In genomic region chr2:49291619-49292018, GRCh38 we compare ENCODE assay signal across 21 cellular contexts.
DNase-seq lines count a peak whose midpoint lies in the region; ATAC-seq and TF ChIP-seq lines count a peak whose summit lies in the region.
"Had no signal": no experiment of that assay in that cellular context is flagged by ENCODE, and none has a peak within 500 bp of the region (broad histone marks: within the 10 kb centered on the region; RNA-seq: fewer than 3 reads in every experiment).

No MANE protein-coding gene starts in this region.

- H3K4me1 Mint-ChIP-seq in GM23338, result peaks cover 29% of the 10 kb centered on the region
- peaks cover 31% of the 10 kb centered on the region for H3K4me1 Mint-ChIP-seq in WTC11
- peaks cover 7% of the 10 kb centered on the region for H3K4me1 Mint-ChIP-seq in endodermal cell
- H3K4me1 Mint-ChIP-seq in CD4-positive, alpha-beta T cell (ENCODE audit: low read depth), result no peaks in the 10 kb centered on the region
- no peaks in the 10 kb centered on the region for H3K4me1 Mint-ChIP-seq in activated CD8-positive, alpha-beta T cell treated with anti-CD3 and anti-CD28 coated beads for 36 hours (ENCODE audit: low read depth)
- H3K4me1 Mint-ChIP-seq: CD14-positive monocyte; CD4-positive, CD25-positive, alpha-beta regulatory T cell had no signal

- no peak overlapping the region for H4K8ac ChIP-seq in mesendoderm (ENCODE audit: low read depth, low read length)

- H3K27ac ChIP-seq in GM23338 (ENCODE audit: low read depth) (no peak overlapping the region), endodermal cell (ENCODE audit: low read depth, low read length) (no peak overlapping the region), mesendoderm (ENCODE audit: low read depth, low read length) (no peak overlapping the region)
- H3K27ac ChIP-seq in CD4-positive, alpha-beta T cell (ENCODE audit: low read depth, low read length), result no peak overlapping the region
- H3K27ac ChIP-seq: BLaER1 had no signal

- H3K4me1 ChIP-seq in GM23338 (ENCODE audit: insufficient read depth) (peaks cover 6% of the 10 kb centered on the region; the same call in 1 of the 2 replicates), endodermal cell (ENCODE audit: control insufficient read depth, insufficient read depth, low read length) (no peaks in the 10 kb centered on the region), mesendoderm (ENCODE audit: control insufficient read depth, low read depth, low read length) (no peaks in the 10 kb centered on the region)
- H3K4me1 ChIP-seq: BE2C, BLaER1, Caco-2 had no signal

- 60 to 82% methylated on average over 3 of the region's 3 CpGs for whole genome bisulfite sequencing in endodermal cell (ENCODE audit: insufficient coverage in 1 of 2, insufficient read length in 1 of 2), 2 experiments
- WGBS in mesendoderm (ENCODE audit: extremely low coverage, insufficient coverage, low lambda C conversion rate), result no CpG with 5 or more reads among the region's 3 CpGs

- H2BK5ac ChIP-seq in mesendoderm (ENCODE audit: low read length), result no peak overlapping the region

- no peak overlapping the region for H4K5ac ChIP-seq in mesendoderm (ENCODE audit: low read length)

- no peak overlapping the region for H3K56ac ChIP-seq in mesendoderm (ENCODE audit: low read length)

- H4K20me1 ChIP-seq in GM23338 (replicated peaks; ENCODE audit: insufficient read depth), result no peaks in the 10 kb centered on the region
- H4K20me1 ChIP-seq: BLaER1 had no signal

- no peak for TF ChIP-seq CTCF in GM23338 (conservative IDR thresholded peaks at IDR 0.05; ENCODE audit: low read depth in 2 of 2)
- no peak for TF ChIP-seq CTCF in WTC11 (IDR thresholded peaks at IDR 0.05)
- TF ChIP-seq CTCF in endodermal cell (conservative IDR thresholded peaks at IDR 0.05), result no peak
- no peak for TF ChIP-seq CTCF in CD4-positive, alpha-beta T cell (IDR thresholded peaks at IDR 0.05)
- no peak for TF ChIP-seq CTCF in activated CD8-positive, alpha-beta T cell treated with anti-CD3 and anti-CD28 coated beads for 36 hours (IDR thresholded peaks at IDR 0.05)

- H3K23ac ChIP-seq in mesendoderm (ENCODE audit: low read length), result no peak overlapping the region

- H3K9ac ChIP-seq in endodermal cell (ENCODE audit: extremely low read depth, low read length, poor library complexity, severe bottlenecking) (no peak overlapping the region), mesendoderm (ENCODE audit: low read length) (no peak overlapping the region)
- H3K9ac ChIP-seq: BLaER1 had no signal

- peak; percentile 23 for DNase-seq in GM23338 (ENCODE audit: low spot score)
- DNase-seq in WTC11 (ENCODE audit: low spot score), result no peak
- DNase-seq in endodermal cell, result peak; percentile 47
- DNase-seq in mesendoderm, result peak; percentile 42
- DNase-seq in CD4-positive, alpha-beta T cell, result no peak
- no peak for DNase-seq in activated CD8-positive, alpha-beta T cell treated with anti-CD3 and anti-CD28 coated beads for 36 hours
- no peak for DNase-seq in DMS114 treated with DMSO at 0.1 percent for 48 hours (lab: John Stamatoyannopoulos, UW; ENCODE audit: unreplicated experiment)
- DNase-seq: 8988T; ACHN; BE2C; C1 segment of cervical spinal cord; Caco-2; Calu3; CD4-positive, CD25-positive, alpha-beta regulatory T cell; CD8-positive, alpha-beta T cell; DMS 273 treated with DMSO at 0.1 percent for 48 hours; DMS79 treated with DMSO at 0.1 percent for 48 hours; GF-D8 had no signal

- H3K36me3 ChIP-seq in GM23338 (ENCODE audit: insufficient read depth), result no peaks in the 10 kb centered on the region
- H3K36me3 ChIP-seq in endodermal cell (ENCODE audit: control insufficient read depth, insufficient read depth, low read length), result no peaks in the 10 kb centered on the region
- H3K36me3 ChIP-seq in mesendoderm (ENCODE audit: control insufficient read depth, insufficient read depth, low read length), result no peaks in the 10 kb centered on the region
- H3K36me3 ChIP-seq: BE2C, BLaER1 had no signal

- no peak overlapping the region for H3K4me2 ChIP-seq in GM23338
- H3K4me2 ChIP-seq in mesendoderm (ENCODE audit: low read length), result no peak overlapping the region
- H3K4me2 ChIP-seq: BLaER1 had no signal

- POLR2A ChIA-PET in WTC11 (lab: Charles Lee), result no interaction called here
- POLR2A ChIA-PET in CD4-positive, alpha-beta T cell (lab: Charles Lee), result no interaction called here
- POLR2A ChIA-PET in activated CD8-positive, alpha-beta T cell treated with anti-CD3 and anti-CD28 coated beads for 36 hours (lab: Charles Lee), result no interaction called here

- ATAC-seq in GM23338, result no peak; the same call in 2 of the 3 replicates
- peak; percentile 88 for ATAC-seq in WTC11
- no peak for ATAC-seq in CD4-positive, alpha-beta T cell (ENCODE audit: poor library complexity)
- ATAC-seq in activated CD8-positive, alpha-beta T cell treated with anti-CD3 and anti-CD28 coated beads for 36 hours, result no peak
- ATAC-seq in HG02885 (IDR thresholded peaks at IDR 0.05; ENCODE audit: poor library complexity, unreplicated experiment), result no peak
- ATAC-seq: CD8-positive, alpha-beta T cell had no signal

- no peak overlapping the region for H2BK15ac ChIP-seq in mesendoderm (replicated peaks; ENCODE audit: low read depth)

- H3K4me3 Mint-ChIP-seq in GM23338, result no peak overlapping the region
- H3K4me3 Mint-ChIP-seq in WTC11, result no peak overlapping the region
- no peak overlapping the region for H3K4me3 Mint-ChIP-seq in endodermal cell
- no peak overlapping the region for H3K4me3 Mint-ChIP-seq in CD4-positive, alpha-beta T cell
- H3K4me3 Mint-ChIP-seq in activated CD8-positive, alpha-beta T cell treated with anti-CD3 and anti-CD28 coated beads for 36 hours, result no peak overlapping the region
- H3K4me3 Mint-ChIP-seq: CD14-positive monocyte; CD4-positive, CD25-positive, alpha-beta regulatory T cell; CD8-positive, alpha-beta T cell had no signal

- H3K9me3 ChIP-seq in endodermal cell (ENCODE audit: control insufficient read depth, low read length), result no peaks in the 10 kb centered on the region
- no peaks in the 10 kb centered on the region for H3K9me3 ChIP-seq in CD4-positive, alpha-beta T cell (ENCODE audit: control insufficient read depth, low read length)
- H3K9me3 ChIP-seq: BE2C, BLaER1, Caco-2 had no signal

- H3K27ac Mint-ChIP-seq in GM23338 (no peak overlapping the region), WTC11 (no peak overlapping the region), endodermal cell (no peak overlapping the region)
- H3K27ac Mint-ChIP-seq in CD4-positive, alpha-beta T cell, result no peak overlapping the region
- no peak overlapping the region for H3K27ac Mint-ChIP-seq in activated CD8-positive, alpha-beta T cell treated with anti-CD3 and anti-CD28 coated beads for 36 hours
- H3K27ac Mint-ChIP-seq: CD14-positive monocyte; CD4-positive, CD25-positive, alpha-beta regulatory T cell; CD8-positive, alpha-beta T cell had no signal

- no peak overlapping the region for H3K4ac ChIP-seq in mesendoderm (ENCODE audit: low read depth, low read length)

- H3K36me3 Mint-ChIP-seq in GM23338 (ENCODE audit: low read depth) (no peaks in the 10 kb centered on the region), WTC11 (no peaks in the 10 kb centered on the region), endodermal cell (ENCODE audit: low read depth) (no peaks in the 10 kb centered on the region)
- no peaks in the 10 kb centered on the region for H3K36me3 Mint-ChIP-seq in CD4-positive, alpha-beta T cell (ENCODE audit: low read depth)
- H3K36me3 Mint-ChIP-seq in activated CD8-positive, alpha-beta T cell treated with anti-CD3 and anti-CD28 coated beads for 36 hours (ENCODE audit: low read depth), result no peaks in the 10 kb centered on the region
- H3K36me3 Mint-ChIP-seq: CD14-positive monocyte; CD4-positive, CD25-positive, alpha-beta regulatory T cell; CD8-positive, alpha-beta T cell had no signal

- CTCF ChIA-PET in WTC11 (lab: Charles Lee), result no interaction called here
- CTCF ChIA-PET in CD4-positive, alpha-beta T cell (lab: Charles Lee), result no interaction called here
- CTCF ChIA-PET in activated CD8-positive, alpha-beta T cell treated with anti-CD3 and anti-CD28 coated beads for 36 hours (lab: Charles Lee), result no interaction called here

- no peaks in the 10 kb centered on the region for H3K79me1 ChIP-seq in mesendoderm (ENCODE audit: low read length)

- H3K4me3 ChIP-seq in GM23338 (no peak overlapping the region), endodermal cell (ENCODE audit: low read length) (no peak overlapping the region), mesendoderm (ENCODE audit: low read length) (no peak overlapping the region)
- H3K4me3 ChIP-seq: BLaER1 had no signal

- no peak overlapping the region for H2AK5ac ChIP-seq in mesendoderm (ENCODE audit: low read length)

- peaks cover 7% of the 10 kb centered on the region; the same call in 1 of the 2 replicates for H3K9me2 ChIP-seq in GM23338 (ENCODE audit: insufficient read depth)

- intact Hi-C loops in CD4-positive, alpha-beta T cell (cut with DNase I, micrococcal nuclease), result no loop called here
- intact Hi-C loops in activated CD8-positive, alpha-beta T cell treated with anti-CD3 and anti-CD28 coated beads for 36 hours (cut with micrococcal nuclease), result no loop called here

- no peaks in the 10 kb centered on the region for H3F3A ChIP-seq in GM23338 (replicated peaks; ENCODE audit: low read depth)

- H3K27me3 ChIP-seq in GM23338 (ENCODE audit: insufficient read depth), result no peaks in the 10 kb centered on the region
- H3K27me3 ChIP-seq in endodermal cell (ENCODE audit: control insufficient read depth, insufficient read depth, low read length, poor library complexity, severe bottlenecking), result no peaks in the 10 kb centered on the region
- H3K27me3 ChIP-seq in mesendoderm (ENCODE audit: insufficient read depth, low read length, poor library complexity), result no peaks in the 10 kb centered on the region
- no peaks in the 10 kb centered on the region for H3K27me3 ChIP-seq in CD4-positive, alpha-beta T cell (ENCODE audit: control insufficient read depth, insufficient read depth, low read length)
- H3K27me3 ChIP-seq: BE2C, BLaER1 had no signal

- H3K18ac ChIP-seq in mesendoderm (ENCODE audit: low read length), result no peak overlapping the region

- H2AFZ ChIP-seq in GM23338, result no peak overlapping the region

- H3K79me2 ChIP-seq in GM23338 (replicated peaks; ENCODE audit: insufficient read depth), result no peaks in the 10 kb centered on the region
- H3K79me2 ChIP-seq in mesendoderm (ENCODE audit: control insufficient read depth, insufficient read depth, low read length), result no peaks in the 10 kb centered on the region

- H2BK120ac ChIP-seq in mesendoderm (ENCODE audit: low read depth, low read length), result no peak overlapping the region

- H3K27me3 Mint-ChIP-seq in GM23338 (ENCODE audit: insufficient read depth, low read depth, poor library complexity) (no peaks in the 10 kb centered on the region), WTC11 (ENCODE audit: low read depth) (peaks cover 15% of the 10 kb centered on the region), endodermal cell (ENCODE audit: insufficient read depth) (no peaks in the 10 kb centered on the region)
- no peaks in the 10 kb centered on the region for H3K27me3 Mint-ChIP-seq in CD4-positive, alpha-beta T cell
- H3K27me3 Mint-ChIP-seq in activated CD8-positive, alpha-beta T cell treated with anti-CD3 and anti-CD28 coated beads for 36 hours, result no peaks in the 10 kb centered on the region
- H3K27me3 Mint-ChIP-seq: CD4-positive, CD25-positive, alpha-beta regulatory T cell had no signal

- no peaks in the 10 kb centered on the region; the same call in 2 of the 3 replicates for H3K9me3 Mint-ChIP-seq in GM23338
- peaks cover 6% of the 10 kb centered on the region for H3K9me3 Mint-ChIP-seq in WTC11
- H3K9me3 Mint-ChIP-seq in endodermal cell, result no peaks in the 10 kb centered on the region
- H3K9me3 Mint-ChIP-seq in CD4-positive, alpha-beta T cell, result peaks cover 2% of the 10 kb centered on the region
- H3K9me3 Mint-ChIP-seq in activated CD8-positive, alpha-beta T cell treated with anti-CD3 and anti-CD28 coated beads for 36 hours, result peaks cover 1% of the 10 kb centered on the region

Comparison
In these comparisons a context has a peak if more than half of its experiments do, and no peak if none do; other contexts are left out.
1. DNase-seq: peak in GM23338 (single experiment), endodermal cell (single experiment) and mesendoderm (single experiment); none in WTC11 (single experiment), CD4-positive, alpha-beta T cell (0 of 10), activated CD8-positive, alpha-beta T cell treated with anti-CD3 and anti-CD28 coated beads for 36 hours (single experiment) and DMS114 treated with DMSO at 0.1 percent for 48 hours (single experiment).